8 cellular contexts compared by ENCODE assay signal in the genomic region with DNA sequence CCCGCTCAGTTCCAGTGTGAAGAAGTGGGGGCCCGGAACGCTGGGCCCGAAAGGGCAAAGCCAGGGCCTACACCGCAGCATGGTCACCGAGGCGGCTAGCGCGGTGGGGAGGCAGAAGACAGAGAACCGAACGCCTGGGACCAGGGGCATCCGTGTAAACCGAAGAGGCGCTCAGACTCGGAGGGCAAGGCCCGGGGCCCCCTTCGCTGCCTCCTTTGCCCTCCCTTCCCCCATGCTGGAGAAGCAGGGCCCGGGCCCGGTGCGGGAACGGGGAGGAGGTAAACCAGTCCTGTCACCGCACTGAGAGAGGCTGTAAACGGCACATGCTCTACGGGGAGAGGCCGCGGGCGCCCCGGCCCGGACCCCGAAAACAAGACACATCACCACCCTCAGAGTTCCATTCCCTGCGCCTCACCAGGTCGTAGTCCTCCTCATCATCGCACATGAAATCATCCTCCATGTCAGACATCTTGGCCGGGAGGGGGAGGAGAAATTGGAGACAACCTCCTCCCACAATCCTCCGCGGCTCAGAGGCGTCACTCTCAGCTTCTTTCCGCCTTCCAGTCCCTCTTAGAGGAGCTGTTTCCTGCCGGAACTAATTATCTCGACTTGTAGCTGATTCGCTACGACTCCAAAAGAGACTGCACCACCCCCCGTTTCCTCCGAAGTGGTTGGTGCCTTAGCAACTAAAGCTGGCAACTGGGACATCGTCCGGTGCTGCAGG. TPM values are rescaled to one million over a fixed set of nuclear protein-coding genes. Genes with fewer than 3 reads are reported as not detected.
DNase-seq lines count a peak whose midpoint lies in the region; ATAC-seq lines count a peak whose summit lies in the region.

A gene (minus strand): TSS at position 490 of the 724 bp plus-strand sequence. CDS start 21 bp downstream, at position 469.

- peak within 1 kb of the TSS; percentile 98 to 100 (median 99) for H3K4me3 Mint-ChIP-seq in CD8-positive, alpha-beta memory T cell

- peak within 1 kb of the TSS; percentile 94 to 100 (median 99) for H3K27ac Mint-ChIP-seq in CD8-positive, alpha-beta memory T cell

- peak within 1 kb of the TSS; percentile 92 for H3K27ac ChIP-seq in CD8-positive, alpha-beta memory T cell (ENCODE audit: low read depth, low read length)
- peak within 1 kb of the TSS; percentile 86 for H3K27ac ChIP-seq in effector memory CD4-positive, alpha-beta T cell (ENCODE audit: insufficient read depth, low read length, poor library complexity, severe bottlenecking)

- peaks cover 0 to 22% (median 0%) of the 10 kb centered on the region in 3 donors for H3K36me3 Mint-ChIP-seq in CD8-positive, alpha-beta memory T cell

- H3K27me3 ChIP-seq in CD8-positive, alpha-beta memory T cell (ENCODE audit: insufficient read depth, low read length, poor library complexity, severe bottlenecking), result no peaks in the 10 kb centered on the region
- H3K27me3 ChIP-seq in effector memory CD4-positive, alpha-beta T cell (replicated peaks; ENCODE audit: control insufficient read depth, insufficient read depth, low read length, poor library complexity, severe bottlenecking), result no peaks in the 10 kb centered on the region

- POLR2A ChIA-PET in CD8-positive, alpha-beta memory T cell (lab: Charles Lee), result interaction anchor here (0.5 to 2.5 kb wide), 10 partner anchors 8 to 1200 kb away, joined by 3 to 21 read pairs (median 4); a partner anchor contains a TSS
- POLR2A ChIA-PET in activated CD8-positive, alpha-beta memory T cell treated with anti-CD3 and anti-CD28 coated beads for 36 hours (lab: Charles Lee), result interaction anchor here (1.1 to 2.1 kb wide), 4 partner anchors 9 to 1199 kb away, joined by 3 to 24 read pairs (median 8); a partner anchor contains a TSS

- DNase-seq in CD8-positive, alpha-beta memory T cell, result peak; percentile 88 to 95 (median 93)
- DNase-seq in HS-5 (ENCODE audit: low read depth) (peak; percentile 98), lung microvascular endothelial cell (ENCODE audit: low read depth in 2 of 2) (peak; percentile 99)
- peak; percentile 92 for DNase-seq in NK-92 treated with Interleukin-12 subunit alpha and Interleukin-12 subunit beta, amount 100 ng/mL, for 24 hours (lab: John Stamatoyannopoulos, UW)
- DNase-seq in effector memory CD4-positive, alpha-beta T cell, result peak; percentile 83 to 91 (median 91)
- DNase-seq in stimulated activated CD4-positive, alpha-beta T cell treated with anti-CD3 and anti-CD28 coated beads, TNF-alpha, amount 100 ng/mL, for 48 hours (ENCODE audit: low read depth in 3 of 3), result peak; percentile 84 to 90 (median 86)

- peak; percentile 85 for ATAC-seq in GM19468 (IDR thresholded peaks at IDR 0.05; ENCODE audit: extremely low read depth, unreplicated experiment)

- H3K4me3 ChIP-seq in CD8-positive, alpha-beta memory T cell (ENCODE audit: low read length), result peak within 1 kb of the TSS; percentile 73
- peak within 1 kb of the TSS; percentile 82 for H3K4me3 ChIP-seq in effector memory CD4-positive, alpha-beta T cell (ENCODE audit: insufficient read depth, low read depth, low read length, poor library complexity, severe bottlenecking)

- CTCF ChIA-PET in CD8-positive, alpha-beta memory T cell (lab: Charles Lee), result interaction anchor here (0.9 to 1.5 kb wide), 6 partner anchors 9 to 192 kb away, joined by 3 to 6 read pairs (median 4); a partner anchor contains a TSS
- CTCF ChIA-PET in activated CD8-positive, alpha-beta memory T cell treated with anti-CD3 and anti-CD28 coated beads for 36 hours (lab: Charles Lee), result interaction anchor here (0.7 to 1.3 kb wide), 4 partner anchors 14 to 293 kb away, joined by 3 to 4 read pairs (median 3); no protein-coding TSS in a partner anchor

- no peaks in the 10 kb centered on the region for H3K36me3 ChIP-seq in CD8-positive, alpha-beta memory T cell (ENCODE audit: insufficient read depth, low read length)
- no peaks in the 10 kb centered on the region for H3K36me3 ChIP-seq in effector memory CD4-positive, alpha-beta T cell (ENCODE audit: control insufficient read depth, insufficient read depth, low read length)

- no peaks in the 10 kb centered on the region for H3K9me3 ChIP-seq in CD8-positive, alpha-beta memory T cell (ENCODE audit: low read length)
- no peaks in the 10 kb centered on the region for H3K9me3 ChIP-seq in effector memory CD4-positive, alpha-beta T cell (ENCODE audit: control insufficient read depth, low read length)

- H3K9me3 Mint-ChIP-seq in CD8-positive, alpha-beta memory T cell, result no peaks in the 10 kb centered on the region

- peaks cover 0 to 3% of the 10 kb centered on the region in 2 donors for H3K27me3 Mint-ChIP-seq in CD8-positive, alpha-beta memory T cell

- H3K4me1 Mint-ChIP-seq in CD8-positive, alpha-beta memory T cell, result peaks cover 55 to 71% (median 71%) of the 10 kb centered on the region in 3 donors

- H3K4me1 ChIP-seq in CD8-positive, alpha-beta memory T cell (ENCODE audit: insufficient read depth, low read length), result peaks cover 41% of the 10 kb centered on the region
- peaks cover 13% of the 10 kb centered on the region for H3K4me1 ChIP-seq in effector memory CD4-positive, alpha-beta T cell (ENCODE audit: control insufficient read depth, insufficient read depth, low read length, poor library complexity, severe bottlenecking)

RNA-seq across cellular contexts. Expression of the gene that starts here (rescaled TPM):
- total RNA-seq in CD8-positive, alpha-beta memory T cell, result 100 to 1,000 TPM in 1 of 2 experiments, 10 to 100 TPM in 1; 94.5 to 101 TPM
- 29.9 TPM for polyA plus RNA-seq in CD8-positive, alpha-beta memory T cell
- 100 to 1,000 TPM; 103 to 104 TPM for total RNA-seq in activated CD8-positive, alpha-beta memory T cell treated with anti-CD3 and anti-CD28 coated beads for 36 hours
- 30.0 and 47.5 TPM in 2 replicates for total RNA-seq in lung microvascular endothelial cell

Comparison
In these comparisons a context has a peak if more than half of its experiments do, and no peak if none do; other contexts are left out.
1. Peak in every context shown above with its lines: DNase-seq, ATAC-seq, H3K4me3 ChIP-seq and H3K27ac ChIP-seq.